7 cellular contexts compared by ENCODE assay signal in the genomic region with DNA sequence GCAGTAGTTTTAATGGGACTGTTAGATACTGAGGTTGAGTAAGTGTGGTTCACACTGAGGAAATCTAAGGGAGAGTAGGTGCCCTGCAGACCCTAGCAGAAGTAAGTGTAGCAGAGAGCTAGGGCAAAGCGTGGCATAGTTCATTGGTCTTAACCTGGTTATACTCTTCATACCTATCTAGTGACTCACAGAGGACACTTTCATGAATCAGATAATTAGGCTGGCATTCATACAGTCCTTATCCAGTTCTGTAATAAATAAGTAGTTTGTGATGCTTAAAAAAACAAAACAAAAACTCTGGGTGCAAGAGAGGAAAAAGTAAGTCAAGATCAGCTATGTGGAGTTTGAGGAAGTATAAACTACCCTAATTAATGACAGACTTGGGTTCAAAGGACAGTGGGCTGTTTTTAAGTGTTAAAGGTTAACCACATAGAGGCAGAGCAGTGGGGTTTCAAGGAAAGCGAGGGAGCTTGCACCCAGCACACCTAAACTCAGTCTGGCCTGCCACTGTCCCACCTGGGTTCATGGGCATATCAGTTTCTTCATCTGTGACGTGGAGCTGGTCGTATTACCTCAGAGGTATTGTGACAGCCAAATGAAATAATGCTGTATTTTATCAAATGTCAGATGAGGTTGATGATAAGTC. TPM values are rescaled to one million over a fixed set of nuclear protein-coding genes. Genes with fewer than 3 reads are reported as not detected.
DNase-seq lines count a peak whose midpoint lies in the region; ATAC-seq and TF ChIP-seq lines count a peak whose summit lies in the region.

No MANE protein-coding gene starts in this region.

- TF ChIP-seq CTCF in body of pancreas (IDR thresholded peaks at IDR 0.05), result no peak
- TF ChIP-seq CTCF in spleen (IDR thresholded peaks at IDR 0.05 in 8 of 11, conservative IDR thresholded peaks at IDR 0.05 in 3 of 11), result no peak
- no peak for TF ChIP-seq CTCF in GM20000 (IDR thresholded peaks at IDR 0.05; ENCODE audit: extremely low read depth, missing control alignments)

- no peak for TF ChIP-seq POLR2A in body of pancreas (IDR thresholded peaks at IDR 0.05)
- no peak for TF ChIP-seq POLR2A in spleen (IDR thresholded peaks at IDR 0.05)

- H3K4me1 ChIP-seq in body of pancreas (peaks cover 51% of the 10 kb centered on the region), spleen (peaks cover 41 to 95% (median 77%) of the 10 kb centered on the region in 6 donors)
- H3K4me1 ChIP-seq in effector memory CD4-positive, alpha-beta T cell (ENCODE audit: control insufficient read depth, insufficient read depth, low read length, poor library complexity, severe bottlenecking), result peaks cover 21% of the 10 kb centered on the region

- intact Hi-C loops in body of pancreas (cut with DNase I), result no loop called here
- intact Hi-C loops in spleen (cut with DNase I; ENCODE audit: low total_unique reads), result no loop called here

- H3K9me3 ChIP-seq in body of pancreas, result no peaks in the 10 kb centered on the region
- no peaks in the 10 kb centered on the region for H3K9me3 ChIP-seq in spleen
- no peaks in the 10 kb centered on the region for H3K9me3 ChIP-seq in effector memory CD4-positive, alpha-beta T cell (ENCODE audit: control insufficient read depth, low read length)

- H3K4me3 ChIP-seq in body of pancreas, result no peak overlapping the region
- H3K4me3 ChIP-seq in spleen, result peak overlapping the region in 1 of 8 donors; percentile 33
- H3K4me3 ChIP-seq in effector memory CD4-positive, alpha-beta T cell (ENCODE audit: insufficient read depth, low read depth, low read length, poor library complexity, severe bottlenecking), result no peak overlapping the region

- 47 to 61% methylated on average over 4 of the region's 4 CpGs for WGBS in body of pancreas, 2 donors
- 35 to 61% (median 41%) methylated on average over 4 of the region's 4 CpGs for WGBS in spleen, 5 donors

- ATAC-seq in GM19452 (IDR thresholded peaks at IDR 0.05; ENCODE audit: unreplicated experiment), result peak; percentile 29
- ATAC-seq in HG03457 (IDR thresholded peaks at IDR 0.05; ENCODE audit: unreplicated experiment), result peak; percentile 13
- ATAC-seq in body of pancreas, result peak; percentile 54

- no peak for DNase-seq in body of pancreas
- no peak for DNase-seq in spleen
- DNase-seq in GM20000 (ENCODE audit: low spot score), result no peak
- no peak for DNase-seq in effector memory CD4-positive, alpha-beta T cell
- no peak for DNase-seq in midbrain (lab: John Stamatoyannopoulos, UW)

- peak overlapping the region; percentile 21 to 84 (median 50) for H3K27ac ChIP-seq in body of pancreas
- peak overlapping the region in 7 of 8 donors; percentile 15 to 91 (median 74) for H3K27ac ChIP-seq in spleen
- H3K27ac ChIP-seq in effector memory CD4-positive, alpha-beta T cell (ENCODE audit: insufficient read depth, low read length, poor library complexity, severe bottlenecking), result no peak overlapping the region

- H3K27me3 ChIP-seq in body of pancreas (no peaks in the 10 kb centered on the region), spleen (replicated peaks in 1 of 7) (peaks cover 0 to 56% (median 0%) of the 10 kb centered on the region in 7 donors)
- H3K27me3 ChIP-seq in effector memory CD4-positive, alpha-beta T cell (replicated peaks; ENCODE audit: control insufficient read depth, insufficient read depth, low read length, poor library complexity, severe bottlenecking), result no peaks in the 10 kb centered on the region

- H3K36me3 ChIP-seq in body of pancreas (replicated peaks in 1 of 2; ENCODE audit: insufficient read depth in 1 of 2, low read depth in 2 of 2) (no peaks in the 10 kb centered on the region), spleen (peaks cover 0 to 16% (median 10%) of the 10 kb centered on the region in 6 donors)
- H3K36me3 ChIP-seq in effector memory CD4-positive, alpha-beta T cell (ENCODE audit: control insufficient read depth, insufficient read depth, low read length), result peaks cover 7% of the 10 kb centered on the region

RNA-seq across cellular contexts. Expression of a gene that starts 27.1 kb away (rescaled TPM):
- 10 to 100 TPM; 19.7 to 23.1 TPM for total RNA-seq in body of pancreas
- total RNA-seq in spleen, result 10 to 100 TPM; 15.7 to 22.8 (median 19.9) TPM
- polyA plus RNA-seq in spleen, result 1 to 10 TPM; 1.3 to 2.9 (median 1.9) TPM
